In the genomic region with DNA sequence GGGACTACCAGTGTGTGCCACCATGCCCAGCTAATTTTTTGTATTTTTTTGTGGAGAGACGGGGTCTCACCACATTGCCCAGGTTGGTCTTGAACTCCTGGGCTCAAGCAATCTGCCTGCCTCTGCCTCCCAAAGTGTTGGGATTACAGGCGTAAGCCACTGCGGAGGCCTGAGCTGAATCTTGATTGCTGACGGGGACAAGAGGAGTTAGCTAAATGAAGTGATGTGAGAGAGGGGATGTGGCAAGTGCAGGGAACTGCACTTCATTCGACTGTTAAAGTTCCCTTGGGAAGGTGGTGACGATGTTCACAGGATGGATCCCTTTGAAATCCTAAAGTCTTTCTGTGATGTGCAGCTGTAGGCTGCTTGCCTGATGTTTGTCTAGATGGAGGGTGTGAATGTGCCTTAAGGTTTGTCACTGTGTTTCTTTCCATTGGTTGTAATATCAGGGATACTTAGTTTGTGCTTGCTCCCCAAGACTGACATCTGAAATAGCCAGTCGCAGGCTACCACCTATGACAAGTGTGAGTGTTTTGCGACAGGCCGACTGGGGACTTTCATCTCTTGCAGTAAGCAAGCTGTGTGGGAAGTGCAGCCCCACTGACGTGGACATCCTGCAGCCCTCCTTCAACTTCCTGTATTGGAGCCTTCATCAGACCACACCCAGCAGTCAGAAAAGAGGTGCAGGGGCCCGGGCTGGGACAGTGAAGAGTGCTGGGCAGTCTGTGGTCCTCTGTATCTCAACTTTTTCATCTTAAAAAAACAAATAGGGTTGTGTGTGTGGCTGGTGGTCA, we compare ENCODE assay signal across 8 cellular contexts. TPM values are rescaled to one million over a fixed set of nuclear protein-coding genes. Genes with fewer than 3 reads are reported as not detected.
A peak's percentile ranks its signal among the peaks of the same experiment; 100 is the strongest.
DNase-seq lines count a peak whose midpoint lies in the region; ATAC-seq and TF ChIP-seq lines count a peak whose summit lies in the region.

No MANE protein-coding gene starts in this region.

- no TSS peak for BruUV-seq in mammary epithelial cell (replicated peaks; lab: Mats Ljungman, UMichigan)

- H3K4me3 Mint-ChIP-seq in activated T-cell treated with anti-CD3 and anti-CD28 coated beads, Interleukin-2, amount 50 U/mL, for 24 hours, result peak overlapping the region; percentile 85

- no peaks in the 10 kb centered on the region for H3K27me3 ChIP-seq in MG63
- H3K27me3 ChIP-seq in mammary epithelial cell (ENCODE audit: insufficient read depth, low read length), result no peaks in the 10 kb centered on the region

- WGBS in mammary epithelial cell (ENCODE audit: low coverage, missing lambda C conversion rate), result 80% methylated on average over 11 of the region's 11 CpGs

- in situ Hi-C loops in mammary epithelial cell (cut with MboI; ENCODE audit: low sequenced_read_pairs in 2 of 2), result no loop called here

- DNase-seq in GM12865 (ENCODE audit: low read depth), result peak; percentile 97
- DNase-seq in NOMO-1 treated with DMSO at 0.1 percent for 48 hours (lab: John Stamatoyannopoulos, UW; ENCODE audit: unreplicated experiment), result peak; percentile 97
- DNase-seq in activated T-cell treated with anti-CD3 and anti-CD28 coated beads, Interleukin-2, amount 50 U/mL, for 24 hours, result peak; percentile 83
- DNase-seq in left ventricle myocardium superior, result peak; percentile 57
- DNase-seq in stimulated activated CD4-positive, alpha-beta T cell treated with anti-CD3 and anti-CD28 coated beads, Interleukin-1b, Interleukin-23, amount 100 ng/mL, for 4 hours (ENCODE audit: low read depth in 2 of 2), result peak; percentile 58 to 61
- no peak for DNase-seq in MG63
- DNase-seq in mammary epithelial cell, result no peak

- H3K27ac Mint-ChIP-seq in activated T-cell treated with anti-CD3 and anti-CD28 coated beads, Interleukin-2, amount 50 U/mL, for 24 hours, result peak overlapping the region; percentile 94

- H3K27ac ChIP-seq in mammary epithelial cell (ENCODE audit: insufficient read depth, low read depth, low read length), result no peak overlapping the region

- H3K9me3 Mint-ChIP-seq in activated T-cell treated with anti-CD3 and anti-CD28 coated beads, Interleukin-2, amount 50 U/mL, for 24 hours, result no peaks in the 10 kb centered on the region

- H3K4me1 Mint-ChIP-seq in activated T-cell treated with anti-CD3 and anti-CD28 coated beads, Interleukin-2, amount 50 U/mL, for 24 hours (ENCODE audit: low read depth), result peaks cover 52% of the 10 kb centered on the region

- H3K4me2 ChIP-seq in mammary epithelial cell (ENCODE audit: insufficient read depth, low read depth, low read length), result no peak overlapping the region

- H3K27me3 Mint-ChIP-seq in activated T-cell treated with anti-CD3 and anti-CD28 coated beads, Interleukin-2, amount 50 U/mL, for 24 hours, result no peaks in the 10 kb centered on the region

- H3K9me3 ChIP-seq in MG63 (no peaks in the 10 kb centered on the region), mammary epithelial cell (replicated peaks; ENCODE audit: insufficient read depth, low read length) (no peaks in the 10 kb centered on the region)

- dilution Hi-C loops in mammary epithelial cell (cut with HindIII; ENCODE audit: low sequenced_read_pairs), result no loop called here

- ATAC-seq in HG02571 (IDR thresholded peaks at IDR 0.05; ENCODE audit: unreplicated experiment) (peak; percentile 89), left ventricle myocardium superior (peak; percentile 83)

- H3K4me1 ChIP-seq in mammary epithelial cell (ENCODE audit: insufficient read depth, low read length), result no peaks in the 10 kb centered on the region

- H2AFZ ChIP-seq in mammary epithelial cell (ENCODE audit: low read depth, low read length), result no peak overlapping the region

- peak overlapping the region; percentile 63 for H3K4me3 ChIP-seq in GM12865 (ENCODE audit: low read depth, low read length)
- H3K4me3 ChIP-seq in MG63, result no peak overlapping the region
- no peak overlapping the region for H3K4me3 ChIP-seq in mammary epithelial cell (replicated peaks in 1 of 3; ENCODE audit: insufficient read depth in 1 of 3, low read depth in 2 of 3, low read length in 3 of 3)

- TF ChIP-seq CTCF in GM12865 (IDR thresholded peaks at IDR 0.05; ENCODE audit: insufficient read depth, low read depth, low read length, missing control alignments) (no peak), mammary epithelial cell (conservative IDR thresholded peaks at IDR 0.05 in 1 of 2, IDR thresholded peaks at IDR 0.05 in 1 of 2; ENCODE audit: extremely low read depth in 1 of 2, insufficient read depth in 1 of 2, low read depth in 1 of 2, low read length in 2 of 2) (no peak)

- H3K36me3 ChIP-seq in MG63 (no peaks in the 10 kb centered on the region), mammary epithelial cell (ENCODE audit: insufficient read depth, low read length) (no peaks in the 10 kb centered on the region)

- intact Hi-C loops in left ventricle myocardium superior (cut with micrococcal nuclease) (no loop called here), mammary epithelial cell (cut with micrococcal nuclease) (no loop called here)

- CTCF ChIA-PET in mammary epithelial cell (lab: Charles Lee; ENCODE audit: low non-redundant PET), result no interaction called here

- H3K36me3 Mint-ChIP-seq in activated T-cell treated with anti-CD3 and anti-CD28 coated beads, Interleukin-2, amount 50 U/mL, for 24 hours (ENCODE audit: low read depth), result peaks cover 14% of the 10 kb centered on the region

- no peaks in the 10 kb centered on the region for H4K20me1 ChIP-seq in mammary epithelial cell (ENCODE audit: insufficient read depth, low read length)

- no peak overlapping the region for H3K9ac ChIP-seq in mammary epithelial cell (ENCODE audit: insufficient read depth, low read length)

- no peaks in the 10 kb centered on the region for H3K79me2 ChIP-seq in mammary epithelial cell (ENCODE audit: insufficient read depth, low read length)

RNA-seq across cellular contexts. Expression of gene CCDC134, which starts 19.6 kb away (rescaled TPM):
- total RNA-seq in left ventricle myocardium superior (5.9 TPM), mammary epithelial cell (10 to 100 TPM in 1 of 2 donors, 1 to 10 TPM in 1; 9.4 to 10.5 TPM)
- total RNA-seq in MG63 (2014; rRNA removed; shearing (Covaris generic); ENCODE audit: low replicate concordance), result 2.7 and 14.0 TPM in 2 replicates
- 7.3 TPM for polyA plus RNA-seq in mammary epithelial cell
- polyA minus RNA-seq in mammary epithelial cell, result 3.7 TPM

RNA-seq across cellular contexts. Expression of gene SREBF2, which starts 52.0 kb away (rescaled TPM):
- total RNA-seq in left ventricle myocardium superior (89.7 TPM), mammary epithelial cell (100 to 1,000 TPM; 100 to 131 TPM)
- 15.0 and 26.5 TPM in 2 replicates for total RNA-seq in MG63 (2014; rRNA removed; shearing (Covaris generic); ENCODE audit: low replicate concordance)
- polyA plus RNA-seq in mammary epithelial cell, result 61.6 TPM
- 220 TPM for polyA minus RNA-seq in mammary epithelial cell

Comparison
In these comparisons a context has a peak if more than half of its experiments do, and no peak if none do; other contexts are left out.
1. DNase-seq: peak in GM12865 (single experiment), NOMO-1 treated with DMSO at 0.1 percent for 48 hours (single experiment), activated T-cell treated with anti-CD3 and anti-CD28 coated beads, Interleukin-2, amount 50 U/mL, for 24 hours (single experiment), left ventricle myocardium superior (single experiment) and stimulated activated CD4-positive, alpha-beta T cell treated with anti-CD3 and anti-CD28 coated beads, Interleukin-1b, Interleukin-23, amount 100 ng/mL, for 4 hours (2 of 2); none in MG63 (single experiment) and mammary epithelial cell (single experiment).